Comparison of ENCODE assay signal across 8 cellular contexts in the genomic region with DNA sequence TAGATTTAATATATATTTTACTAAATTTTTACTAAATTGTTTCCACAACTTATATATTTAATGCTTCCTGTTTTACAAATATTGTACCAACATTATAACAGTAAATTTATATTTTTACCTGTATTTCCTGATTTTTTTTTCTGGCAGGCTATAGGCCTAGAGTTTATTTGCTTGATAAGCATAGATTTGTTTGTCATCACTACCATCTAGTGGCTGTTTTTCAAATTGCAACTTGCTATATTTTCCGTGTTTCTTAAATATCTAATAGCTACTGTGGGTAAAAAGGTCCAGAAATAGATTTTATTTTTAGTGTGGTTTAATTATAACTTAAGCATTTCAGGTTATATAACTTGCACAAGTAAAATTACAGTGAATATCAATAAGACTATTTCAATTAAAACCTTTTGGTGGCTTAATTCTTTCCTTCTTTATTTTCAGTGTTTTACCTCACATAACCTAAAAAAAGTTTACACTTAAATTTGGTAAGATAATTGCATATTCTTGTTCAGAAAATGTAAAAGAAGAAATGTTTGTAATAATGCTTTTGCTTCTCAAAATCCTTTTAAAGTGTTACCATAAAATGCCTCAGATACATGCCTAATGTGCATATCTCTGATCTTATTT.
A peak's percentile ranks its signal among the peaks of the same experiment; 100 is the strongest.
DNase-seq lines count a peak whose midpoint lies in the region; TF ChIP-seq lines count a peak whose summit lies in the region.

No MANE protein-coding gene starts in this region.

- TF ChIP-seq CTCF in HEK293 (tag by site-specific recombination; IDR thresholded peaks at IDR 0.05) (0 out of 2 replicates have a peak, but pooled peaks have one; percentile 20), thyroid gland (IDR thresholded peaks at IDR 0.05) (peak; percentile 56 to 95 (median 83))

- H3K27me3 ChIP-seq in adipocyte (replicated peaks; ENCODE audit: control insufficient read depth, insufficient read depth, low read length) (no peaks in the 10 kb centered on the region), iPS DF 6.9 (ENCODE audit: control insufficient read depth, insufficient read depth, low read length) (no peaks in the 10 kb centered on the region), thyroid gland (no peaks in the 10 kb centered on the region)

- peak; percentile 71 for DNase-seq in SIG-M5 treated with dmso at 0.1 percent for 504 hours (lab: John Stamatoyannopoulos, UW; ENCODE audit: unreplicated experiment)
- no peak for DNase-seq in SIG-M5 (lab: John Stamatoyannopoulos, UW)
- DNase-seq in NCI-H146 (lab: John Stamatoyannopoulos, UW): peak; percentile 56
- peak; percentile 84 for DNase-seq in adipocyte (ENCODE audit: low read depth)
- peak; percentile 16 for DNase-seq in iPS DF 6.9 (ENCODE audit: low read depth, low spot score)
- no peak for DNase-seq in thyroid gland
- no peak for DNase-seq in epidermal melanocyte (ENCODE audit: insufficient read length, low spot score)

- H3K27ac ChIP-seq in HEK293 (ENCODE audit: extremely low read depth, low read depth, low read length) (no peak overlapping the region), iPS DF 6.9 (ENCODE audit: low read length) (no peak overlapping the region), thyroid gland (no peak overlapping the region)

- H3K36me3 ChIP-seq in HEK293 (ENCODE audit: control insufficient read depth in 2 of 2, insufficient read depth in 1 of 2, low read length in 2 of 2) (peaks cover 0 to 6% of the 10 kb centered on the region in 2 experiments; a peak in 1 of 3 replicates), adipocyte (ENCODE audit: control insufficient read depth, insufficient read depth, low read length, severe bottlenecking) (peaks cover 10% of the 10 kb centered on the region), iPS DF 6.9 (ENCODE audit: control insufficient read depth, insufficient read depth, low read length) (no peaks in the 10 kb centered on the region), thyroid gland (no peaks in the 10 kb centered on the region)

- POLR2A ChIA-PET in HEK293 (lab: Yijun Ruan, JAX): interaction anchor here (1.2 kb wide), 1 partner anchor 117 kb away, joined by 3 read pairs; no protein-coding TSS in a partner anchor

- intact Hi-C loops in thyroid gland (cut with DNase I): no loop called here

- no peak overlapping the region for H3K9ac ChIP-seq in adipocyte (ENCODE audit: low read length)

- CTCF ChIA-PET in HEK293 (lab: Yijun Ruan, JAX): interaction anchor here (0.6 to 3.0 kb wide), 19 partner anchors 12 to 1208 kb away, joined by 3 to 77 read pairs (median 4); no protein-coding TSS in a partner anchor

- no CpG with 5 or more reads among the region's 1 CpG for WGBS in iPS DF 6.9 (ENCODE audit: insufficient coverage, insufficient read length)
- 0 to 10% methylated on average over 1 of the region's 1 CpG for WGBS in thyroid gland, 2 donors

- TF ChIP-seq POLR2A in thyroid gland (IDR thresholded peaks at IDR 0.05): no peak

- H3K4me1 ChIP-seq in HEK293 (ENCODE audit: control insufficient read depth, insufficient read depth, low read length) (no peaks in the 10 kb centered on the region), adipocyte (ENCODE audit: control insufficient read depth, insufficient read depth, low read length) (no peaks in the 10 kb centered on the region), iPS DF 6.9 (ENCODE audit: control insufficient read depth, insufficient read depth, low read length) (no peaks in the 10 kb centered on the region), thyroid gland (no peaks in the 10 kb centered on the region)

- H3K4me3 ChIP-seq in HEK293 (ENCODE audit: low read depth, low read length): no peak overlapping the region
- no peak overlapping the region for H3K4me3 ChIP-seq in adipocyte (ENCODE audit: low read length)
- no peak overlapping the region for H3K4me3 ChIP-seq in iPS DF 6.9 (ENCODE audit: low read length)
- no peak overlapping the region for H3K4me3 ChIP-seq in thyroid gland (replicated peaks in 1 of 3)

- H3K9me3 ChIP-seq in HEK293 (ENCODE audit: control insufficient read depth, insufficient read depth, low read depth, low read length) (no peaks in the 10 kb centered on the region), adipocyte (ENCODE audit: control insufficient read depth, low read length) (no peaks in the 10 kb centered on the region), iPS DF 6.9 (ENCODE audit: control insufficient read depth, insufficient read depth, low read length) (no peaks in the 10 kb centered on the region), thyroid gland (no peaks in the 10 kb centered on the region)

TF ChIP-seq in HEK293, 187 proteins besides CTCF, POLR2A, EP300 and RAD21:
- no peak for TF ChIP-seq ZNF776 (tag by site-specific recombination; IDR thresholded peaks at IDR 0.05; ENCODE audit: borderline replicate concordance)
- TF ChIP-seq GLI2 (tag by site-specific recombination; IDR thresholded peaks at IDR 0.05; ENCODE audit: borderline replicate concordance, low read depth): no peak
- TF ChIP-seq ZXDB (tag by site-specific recombination; IDR thresholded peaks at IDR 0.05): no peak
- peak; percentile 74 for TF ChIP-seq ZNF654 (tag by site-specific recombination; IDR thresholded peaks at IDR 0.05; ENCODE audit: low read depth)
- TF ChIP-seq, protein P1, sequence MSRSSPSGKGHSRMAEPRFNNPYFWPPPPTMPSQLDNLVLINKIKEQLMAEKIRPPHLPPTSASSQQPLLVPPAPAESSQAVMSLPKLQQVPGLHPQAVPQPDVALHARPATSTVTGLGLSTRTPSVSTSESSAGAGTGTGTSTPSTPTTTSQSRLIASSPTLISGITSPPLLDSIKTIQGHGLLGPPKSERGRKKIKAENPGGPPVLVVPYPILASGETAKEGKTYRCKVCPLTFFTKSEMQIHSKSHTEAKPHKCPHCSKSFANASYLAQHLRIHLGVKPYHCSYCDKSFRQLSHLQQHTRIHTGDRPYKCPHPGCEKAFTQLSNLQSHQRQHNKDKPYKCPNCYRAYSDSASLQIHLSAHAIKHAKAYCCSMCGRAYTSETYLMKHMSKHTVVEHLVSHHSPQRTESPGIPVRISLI (tag by site-specific recombination; IDR thresholded peaks at IDR 0.05): 0 out of 2 replicates have a peak, but pooled peaks have one; percentile 37

Comparison
In these comparisons a context has a peak if more than half of its experiments do, and no peak if none do; other contexts are left out.
1. DNase-seq: peak in SIG-M5 treated with dmso at 0.1 percent for 504 hours (single experiment), NCI-H146 (single experiment), adipocyte (single experiment) and iPS DF 6.9 (single experiment); none in SIG-M5 (single experiment), thyroid gland (0 of 2) and epidermal melanocyte (single experiment).